14 cellular contexts compared by ENCODE assay signal in the genomic region with DNA sequence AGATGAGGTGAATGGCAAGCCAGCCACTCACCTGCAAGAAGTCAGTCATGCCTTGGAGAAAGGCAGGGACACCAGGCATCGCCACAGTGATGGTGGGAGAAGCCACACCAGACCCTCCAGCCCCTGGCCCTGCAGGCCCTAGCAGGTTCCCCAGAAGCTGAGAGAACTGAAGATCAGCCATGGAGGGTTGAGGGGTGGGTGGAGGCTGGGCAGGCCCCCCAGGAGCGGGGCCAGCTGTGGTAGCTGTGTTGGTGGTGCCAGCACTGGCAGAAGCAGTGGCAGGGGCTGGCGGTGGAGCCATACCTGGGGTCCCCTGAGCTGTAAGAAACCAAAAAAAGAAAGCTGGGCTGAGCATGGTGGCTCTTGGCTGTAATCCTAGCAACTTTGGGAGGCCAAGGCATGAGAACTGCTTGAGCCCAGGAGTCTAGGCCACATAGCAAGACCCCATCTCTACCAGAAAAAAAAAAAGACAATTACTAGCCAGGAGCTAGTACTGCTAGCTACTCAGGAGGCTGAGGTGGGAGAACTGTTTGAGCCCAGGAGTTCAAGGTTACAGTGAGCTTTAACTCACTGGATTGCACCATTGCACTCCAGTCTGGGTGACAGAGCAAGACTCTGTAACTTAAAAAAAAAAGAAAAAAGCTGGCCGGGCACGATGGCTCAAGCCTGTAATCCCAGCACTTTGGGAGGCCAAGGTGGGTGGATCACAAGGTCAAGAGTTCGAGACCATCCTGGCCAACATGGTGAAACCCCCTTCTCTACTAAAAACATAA. TPM values are rescaled to one million over a fixed set of nuclear protein-coding genes. Genes with fewer than 3 reads are reported as not detected.
DNase-seq lines count a peak whose midpoint lies in the region; ATAC-seq and TF ChIP-seq lines count a peak whose summit lies in the region.
"Had no signal": no experiment of that assay in that cellular context is flagged by ENCODE, and none has a peak within 500 bp of the region (broad histone marks: within the 10 kb centered on the region; RNA-seq: fewer than 3 reads in every experiment).

No MANE protein-coding gene starts in this region.

- peak overlapping the region; percentile 60 for H3K27ac Mint-ChIP-seq in activated naive CD4-positive, alpha-beta T cell treated with anti-CD3 and anti-CD28 coated beads for 36 hours
- H3K27ac Mint-ChIP-seq in nephron progenitor cell: no peak overlapping the region
- H3K27ac Mint-ChIP-seq: CD4-positive, CD25-positive, alpha-beta regulatory T cell had no signal

- no peaks in the 10 kb centered on the region for H3K27me3 Mint-ChIP-seq in activated naive CD4-positive, alpha-beta T cell treated with anti-CD3 and anti-CD28 coated beads for 36 hours (ENCODE audit: low read depth)
- no peaks in the 10 kb centered on the region for H3K27me3 Mint-ChIP-seq in nephron progenitor cell (ENCODE audit: low read depth, poor library complexity)
- H3K27me3 Mint-ChIP-seq: CD4-positive, CD25-positive, alpha-beta regulatory T cell had no signal

- 74% methylated on average over 6 of the region's 6 CpGs for WGBS in liver

- H3K4me3 Mint-ChIP-seq in activated naive CD4-positive, alpha-beta T cell treated with anti-CD3 and anti-CD28 coated beads for 36 hours: no peak overlapping the region
- no peak overlapping the region for H3K4me3 Mint-ChIP-seq in nephron progenitor cell
- H3K4me3 Mint-ChIP-seq: CD4-positive, CD25-positive, alpha-beta regulatory T cell had no signal

- CTCF ChIA-PET in activated naive CD4-positive, alpha-beta T cell treated with anti-CD3 and anti-CD28 coated beads for 36 hours (lab: Charles Lee): interaction anchor here (0.7 kb wide), 1 partner anchor 297 kb away, joined by 3 read pairs; no protein-coding TSS in a partner anchor
- CTCF ChIA-PET in RWPE1 (lab: Yijun Ruan, JAX): no interaction called here

- no peaks in the 10 kb centered on the region for H3K9me3 Mint-ChIP-seq in activated naive CD4-positive, alpha-beta T cell treated with anti-CD3 and anti-CD28 coated beads for 36 hours
- no peaks in the 10 kb centered on the region for H3K9me3 Mint-ChIP-seq in nephron progenitor cell
- H3K9me3 Mint-ChIP-seq: CD4-positive, CD25-positive, alpha-beta regulatory T cell had no signal

- DNase-seq in activated naive CD4-positive, alpha-beta T cell treated with anti-CD3 and anti-CD28 coated beads for 36 hours: no peak
- DNase-seq in activated naive CD4-positive, alpha-beta T cell (lab: John Stamatoyannopoulos, UW): no peak
- no peak for DNase-seq in RWPE1 (ENCODE audit: low spot score)
- no peak for DNase-seq in nephron progenitor cell
- no peak for DNase-seq in NCI-H1092 treated with DMSO at 0.1 percent for 48 hours (lab: John Stamatoyannopoulos, UW)
- DNase-seq: ACHN; Calu3; CD4-positive, CD25-positive, alpha-beta regulatory T cell; DMS 273 treated with DMSO at 0.1 percent for 48 hours; IMR-90 had no signal

- intact Hi-C loops in activated naive CD4-positive, alpha-beta T cell treated with anti-CD3 and anti-CD28 coated beads for 36 hours (cut with micrococcal nuclease): no loop called here

- H3K4me1 Mint-ChIP-seq in activated naive CD4-positive, alpha-beta T cell treated with anti-CD3 and anti-CD28 coated beads for 36 hours (ENCODE audit: low read depth): peaks cover 1% of the 10 kb centered on the region
- H3K4me1 Mint-ChIP-seq in nephron progenitor cell: no peaks in the 10 kb centered on the region

- ATAC-seq in HG03571 (IDR thresholded peaks at IDR 0.05; ENCODE audit: unreplicated experiment): no peak

- H3K4me1 ChIP-seq in liver (ENCODE audit: control insufficient read depth in 4 of 4, insufficient read depth in 4 of 4, low read length in 3 of 4): peaks cover 0 to 25% (median 19%) of the 10 kb centered on the region in 4 donors

- H3K27me3 ChIP-seq in liver (ENCODE audit: control insufficient read depth in 4 of 4, insufficient read depth in 4 of 4, low read length in 3 of 4): no peaks in the 10 kb centered on the region
- H3K27me3 ChIP-seq: BLaER1 treated with 17β-estradiol and CSF1 and Interleukin-3, amounts not matched to agents 10 nM and 100 nM had no signal

- TF ChIP-seq RAD21 in liver (IDR thresholded peaks at IDR 0.05): no peak

- POLR2A ChIA-PET in RWPE1 (lab: Yijun Ruan, JAX; ENCODE audit: low non-redundant PET): no interaction called here

- H3K36me3 ChIP-seq in liver (ENCODE audit: control insufficient read depth in 4 of 4, insufficient read depth in 3 of 4, low read depth in 1 of 4, low read length in 3 of 4): peaks cover 31 to 87% (median 66%) of the 10 kb centered on the region in 4 donors

- TF ChIP-seq CTCF in RWPE1 (conservative IDR thresholded peaks at IDR 0.05; ENCODE audit: low read depth): no peak
- no peak for TF ChIP-seq CTCF in liver (IDR thresholded peaks at IDR 0.05; ENCODE audit: low read depth, low read length, missing input control)
- TF ChIP-seq CTCF in nephron progenitor cell (IDR thresholded peaks at IDR 0.05): no peak

- no peaks in the 10 kb centered on the region for H3K9me3 ChIP-seq in liver (ENCODE audit: control insufficient read depth in 4 of 4, low read length in 3 of 4)
- H3K9me3 ChIP-seq: BLaER1 treated with 17β-estradiol and CSF1 and Interleukin-3, amounts not matched to agents 10 nM and 100 nM had no signal

- H3K4me3 ChIP-seq in liver (ENCODE audit: low read depth in 1 of 3, low read length in 3 of 3): no peak overlapping the region
- H3K4me3 ChIP-seq: BLaER1 treated with 17β-estradiol and CSF1 and Interleukin-3, amounts not matched to agents 10 nM and 100 nM had no signal

- no peak overlapping the region for H3K9ac ChIP-seq in liver (ENCODE audit: low read depth in 1 of 2, low read length in 2 of 2)

- H3K36me3 Mint-ChIP-seq in activated naive CD4-positive, alpha-beta T cell treated with anti-CD3 and anti-CD28 coated beads for 36 hours (ENCODE audit: low read depth): peaks cover 26% of the 10 kb centered on the region
- peaks cover 64% of the 10 kb centered on the region for H3K36me3 Mint-ChIP-seq in nephron progenitor cell (ENCODE audit: low read depth)

- H3K27ac ChIP-seq in RWPE1 (0 out of 2 replicates have a peak overlapping the region, but pooled peaks have one; percentile 31), liver (ENCODE audit: low read depth in 1 of 2, low read length in 2 of 2) (no peak overlapping the region)
- H3K27ac ChIP-seq: BLaER1 treated with 17β-estradiol and CSF1 and Interleukin-3, amounts not matched to agents 10 nM and 100 nM; HL-60 had no signal

TF ChIP-seq in liver, 16 proteins besides CTCF, POLR2A, EP300 and RAD21:
- TF ChIP-seq SP1 (IDR thresholded peaks at IDR 0.05) (peak; percentile 10), HNF4A (conservative IDR thresholded peaks at IDR 0.05) (peak; percentile 25), JUND (IDR thresholded peaks at IDR 0.05) (no peak), TAF1 (conservative IDR thresholded peaks at IDR 0.05) (no peak)

RNA-seq across cellular contexts. Expression of gene BAG6, which starts 9.5 kb away (rescaled TPM):
- total RNA-seq in activated naive CD4-positive, alpha-beta T cell treated with anti-CD3 and anti-CD28 coated beads for 36 hours: 100 to 1,000 TPM; 286 to 295 TPM
- 100 to 1,000 TPM; 109 to 119 TPM for total RNA-seq in liver
- 100 to 1,000 TPM in 1 of 2 donors, 10 to 100 TPM in 1; 64.9 to 116 TPM for polyA plus RNA-seq in liver

RNA-seq across cellular contexts. Expression of gene APOM, which starts 12.7 kb away (rescaled TPM):
- 1 to 10 TPM; 2.6 to 3.7 TPM for total RNA-seq in activated naive CD4-positive, alpha-beta T cell treated with anti-CD3 and anti-CD28 coated beads for 36 hours
- total RNA-seq in liver: 100 to 1,000 TPM in 1 of 2 donors, 10 to 100 TPM in 1; 89.8 to 164 TPM
- polyA plus RNA-seq in liver: 100 to 1,000 TPM; 182 to 587 TPM

RNA-seq across cellular contexts. Expression of gene C6orf47, which starts 17.6 kb away (rescaled TPM):
- 1 to 10 TPM; 8.8 to 9.0 TPM for total RNA-seq in activated naive CD4-positive, alpha-beta T cell treated with anti-CD3 and anti-CD28 coated beads for 36 hours
- total RNA-seq in liver: 10 to 100 TPM in 1 of 2 donors, 1 to 10 TPM in 1; 8.1 to 10.8 TPM
- 1 to 10 TPM; 2.0 to 6.7 TPM for polyA plus RNA-seq in liver

RNA-seq across cellular contexts. Expression of gene GPANK1, which starts 21.8 kb away (rescaled TPM):
- 10 to 100 TPM; 31.2 to 32.4 TPM for total RNA-seq in activated naive CD4-positive, alpha-beta T cell treated with anti-CD3 and anti-CD28 coated beads for 36 hours
- 10 to 100 TPM in 1 of 2 donors, 1 to 10 TPM in 1; 8.7 to 13.9 TPM for total RNA-seq in liver
- polyA plus RNA-seq in liver: 10 to 100 TPM in 1 of 2 donors, 1 to 10 TPM in 1; 7.6 to 13.8 TPM

RNA-seq across cellular contexts. Expression of gene PRRC2A, which starts 22.5 kb away (rescaled TPM):
- 100 to 1,000 TPM; 283 to 304 TPM for total RNA-seq in activated naive CD4-positive, alpha-beta T cell treated with anti-CD3 and anti-CD28 coated beads for 36 hours
- total RNA-seq in liver: 10 to 100 TPM; 27.2 to 31.9 TPM
- 10 to 100 TPM; 21.9 to 39.3 TPM for polyA plus RNA-seq in liver

Comparison
In these comparisons a context has a peak if more than half of its experiments do, and no peak if none do; other contexts are left out.
1. RNA of gene APOM, which starts 12.7 kb away (total RNA-seq): 89.8 to 164 TPM in liver; 2.6 to 3.7 TPM in activated naive CD4-positive, alpha-beta T cell treated with anti-CD3 and anti-CD28 coated beads for 36 hours; every median in the first group is over 10 times any median in the second.